In the genomic region with DNA sequence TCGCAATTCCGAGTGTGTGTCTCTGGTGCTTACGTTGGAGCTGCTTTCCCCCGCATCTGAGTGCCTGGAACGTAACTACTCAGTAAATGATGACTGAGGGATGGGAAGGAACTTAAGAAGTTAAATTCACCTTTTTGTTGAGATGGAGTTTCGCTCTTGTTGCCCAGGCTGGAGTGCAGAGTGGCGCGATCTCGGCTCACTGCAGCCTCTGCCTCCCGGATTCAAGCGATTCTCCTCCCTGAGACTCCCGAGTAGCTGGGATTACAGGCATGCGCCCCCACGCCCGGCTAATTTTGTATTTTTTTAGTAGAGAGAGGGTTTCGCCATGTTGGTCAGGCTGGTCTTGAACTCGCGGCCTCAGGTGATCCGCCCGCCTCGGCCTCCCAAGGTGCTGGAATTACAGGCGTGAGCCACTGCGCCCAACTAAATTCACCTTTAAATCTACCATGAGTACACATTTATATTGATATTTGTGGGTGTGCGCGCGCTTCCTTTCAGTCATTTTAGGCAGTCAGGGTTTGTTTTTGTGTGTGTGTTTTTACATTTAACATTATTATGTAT, we compare ENCODE assay signal across 1 cellular context.
TF ChIP-seq lines count a peak whose summit lies in the region.

No MANE protein-coding gene starts in this region.

TF ChIP-seq in H1, 55 proteins besides CTCF, POLR2A, EP300 and RAD21 (continued from another document):
- TF ChIP-seq BCL11A (IDR thresholded peaks at IDR 0.05; ENCODE audit: low read depth in 2 of 2, low read length in 2 of 2) (no peak), POLR2AphosphoS5 (IDR thresholded peaks at IDR 0.05; ENCODE audit: low read depth, low read length) (no peak), GABPA (IDR thresholded peaks at IDR 0.05; ENCODE audit: borderline replicate concordance, insufficient read depth, low read length) (no peak), CREB1 (IDR thresholded peaks at IDR 0.05) (no peak), JUN (IDR thresholded peaks at IDR 0.05; ENCODE audit: low read depth, low read length) (no peak), RBBP5 (IDR thresholded peaks at IDR 0.05; ENCODE audit: borderline replicate concordance, low read depth, low read length) (no peak)
- TF ChIP-seq, protein P1, sequence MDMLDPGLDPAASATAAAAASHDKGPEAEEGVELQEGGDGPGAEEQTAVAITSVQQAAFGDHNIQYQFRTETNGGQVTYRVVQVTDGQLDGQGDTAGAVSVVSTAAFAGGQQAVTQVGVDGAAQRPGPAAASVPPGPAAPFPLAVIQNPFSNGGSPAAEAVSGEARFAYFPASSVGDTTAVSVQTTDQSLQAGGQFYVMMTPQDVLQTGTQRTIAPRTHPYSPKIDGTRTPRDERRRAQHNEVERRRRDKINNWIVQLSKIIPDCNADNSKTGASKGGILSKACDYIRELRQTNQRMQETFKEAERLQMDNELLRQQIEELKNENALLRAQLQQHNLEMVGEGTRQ (IDR thresholded peaks at IDR 0.05; ENCODE audit: low read length): no peak
